In genomic region chr12:65877836-65878235, GRCh38 we compare ENCODE assay signal across 1 cellular context.
TF ChIP-seq lines count a peak whose summit lies in the region.

No MANE protein-coding gene starts in this region.

TF ChIP-seq in GM12878, 131 proteins besides CTCF, POLR2A, EP300 and RAD21 (continued from another document):
- TF ChIP-seq MTA3 (IDR thresholded peaks at IDR 0.05; ENCODE audit: borderline replicate concordance, low read length) (no peak), REST (IDR thresholded peaks at IDR 0.05; ENCODE audit: low read depth, low read length) (no peak), JUNB (IDR thresholded peaks at IDR 0.05) (0 out of 2 replicates have a peak, but pooled peaks have one; percentile 2), MEF2A (IDR thresholded peaks at IDR 0.05; ENCODE audit: insufficient read depth, low read depth, low read length) (no peak)
- TF ChIP-seq, protein P1, sequence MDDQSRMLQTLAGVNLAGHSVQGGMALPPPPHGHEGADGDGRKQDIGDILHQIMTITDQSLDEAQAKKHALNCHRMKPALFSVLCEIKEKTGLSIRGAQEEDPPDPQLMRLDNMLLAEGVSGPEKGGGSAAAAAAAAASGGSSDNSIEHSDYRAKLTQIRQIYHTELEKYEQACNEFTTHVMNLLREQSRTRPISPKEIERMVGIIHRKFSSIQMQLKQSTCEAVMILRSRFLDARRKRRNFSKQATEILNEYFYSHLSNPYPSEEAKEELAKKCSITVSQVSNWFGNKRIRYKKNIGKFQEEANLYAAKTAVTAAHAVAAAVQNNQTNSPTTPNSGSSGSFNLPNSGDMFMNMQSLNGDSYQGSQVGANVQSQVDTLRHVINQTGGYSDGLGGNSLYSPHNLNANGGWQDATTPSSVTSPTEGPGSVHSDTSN (IDR thresholded peaks at IDR 0.05; ENCODE audit: insufficient replicate concordance, low read depth, low read length), result no peak
TF ChIP-seq in GM12878: peak in this region for 2.
